In the genomic region with DNA sequence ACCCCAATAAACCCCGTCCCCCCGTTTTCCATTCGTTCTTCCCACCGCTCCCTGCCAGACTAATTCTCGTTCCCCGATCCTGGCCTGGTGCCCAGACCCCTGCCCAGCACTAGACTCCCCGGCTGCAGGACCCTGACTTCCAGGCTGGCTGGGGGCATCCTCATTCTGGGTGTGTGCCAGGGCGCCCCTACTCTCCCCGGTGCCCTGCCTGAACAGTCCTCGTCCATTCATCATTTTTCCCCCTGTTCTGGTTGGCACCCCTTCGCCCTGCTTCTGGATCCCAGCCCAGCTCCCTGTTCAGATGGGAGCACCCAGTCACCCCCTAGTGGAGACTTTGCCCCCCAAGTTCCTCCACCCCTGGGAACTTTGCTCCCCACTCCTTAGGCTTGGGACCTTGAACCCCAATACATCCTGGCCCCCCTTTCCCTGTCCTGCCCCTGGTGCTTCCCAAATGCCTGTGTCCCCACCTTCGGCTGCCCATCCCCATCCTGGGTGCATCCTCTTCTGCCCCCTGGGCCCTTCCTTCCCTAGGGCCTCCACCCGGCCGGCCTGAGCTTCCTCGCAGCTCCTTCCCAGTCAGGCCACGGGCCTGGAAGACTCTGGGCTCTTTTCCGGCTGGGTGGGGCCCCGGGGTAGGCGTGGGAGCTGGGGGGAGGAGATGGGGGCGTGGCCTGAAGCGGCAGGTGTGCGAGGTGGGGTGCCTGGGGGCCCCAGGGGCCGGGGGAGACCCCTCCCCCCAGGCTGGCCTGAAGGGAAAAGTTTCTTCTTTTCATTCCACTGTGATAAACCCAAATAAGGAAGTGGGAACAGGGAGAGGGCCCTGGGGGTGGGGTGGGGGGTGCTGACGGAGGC, we compare ENCODE assay signal across 1 cellular context.
TF ChIP-seq lines count a peak whose summit lies in the region.

No MANE protein-coding gene starts in this region.

TF ChIP-seq in A549, 52 proteins besides CTCF, POLR2A, EP300 and RAD21 (continued from another document):
- TF ChIP-seq MYC (IDR thresholded peaks at IDR 0.05; ENCODE audit: borderline replicate concordance, low read length): no peak
- TF ChIP-seq ZSCAN20 (CRISPR knock-in tag; IDR thresholded peaks at IDR 0.05): no peak
